ENCODE assay signal across 8 cellular contexts in the genomic region with DNA sequence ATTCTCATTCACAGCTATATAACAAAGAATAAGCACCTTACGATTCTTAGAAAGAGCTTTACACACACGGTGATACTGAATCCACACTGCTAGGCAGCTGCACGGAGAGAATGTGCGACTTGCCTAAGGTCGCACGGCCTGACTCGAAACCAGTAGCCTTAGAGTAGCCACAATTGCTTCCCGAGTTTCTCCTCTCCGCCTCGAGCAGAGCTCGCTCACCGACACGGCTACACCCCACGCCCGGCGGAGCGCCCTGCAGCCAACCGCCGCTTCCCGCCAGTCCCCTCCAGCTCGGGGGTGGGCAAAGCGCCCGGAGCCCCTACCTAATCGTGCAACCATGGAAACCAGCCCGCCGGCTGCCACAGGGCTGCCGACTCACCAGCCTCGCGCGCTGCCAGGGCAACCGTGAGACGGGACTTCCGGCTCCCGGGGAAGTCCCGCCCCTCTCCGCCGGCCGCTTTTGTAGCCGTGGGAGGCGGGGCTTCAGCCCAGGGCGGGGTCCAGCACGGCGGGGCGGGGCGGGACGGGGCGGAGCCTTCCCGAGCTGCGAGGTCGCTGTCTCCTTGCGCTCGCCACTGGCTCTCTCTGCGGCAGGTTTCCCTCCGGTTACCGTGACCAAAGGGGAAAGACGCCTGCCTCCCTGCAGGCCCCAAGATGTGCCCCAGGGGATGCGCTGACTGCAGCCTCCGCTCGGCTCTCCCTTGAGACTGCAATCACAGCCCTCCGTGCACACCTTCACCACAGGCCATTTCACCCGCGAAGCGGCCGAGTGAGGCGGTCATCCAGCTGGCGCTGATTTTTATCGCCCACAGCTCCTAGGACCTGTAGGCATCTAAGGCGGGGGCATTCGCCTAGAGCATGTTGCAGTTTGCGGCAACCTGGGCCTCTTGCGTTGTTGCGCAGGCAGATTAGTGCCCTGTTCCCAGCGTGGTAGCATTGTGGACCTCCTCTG. TPM values are rescaled to one million over a fixed set of nuclear protein-coding genes. Genes with fewer than 3 reads are reported as not detected.
DNase-seq lines count a peak whose midpoint lies in the region; ATAC-seq and TF ChIP-seq lines count a peak whose summit lies in the region.

No MANE protein-coding gene starts in this region.

- peak; percentile 63 for ATAC-seq in HG02642 (IDR thresholded peaks at IDR 0.05; ENCODE audit: poor library complexity, unreplicated experiment)
- peak; percentile 77 for ATAC-seq in activated naive CD8-positive, alpha-beta T cell treated with anti-CD3 and anti-CD28 coated beads, Interleukin-2, amount 50 U/mL, for 24 hours

- peaks cover 25% of the 10 kb centered on the region for H3K4me1 ChIP-seq in cardiac muscle cell (ENCODE audit: low read depth)
- H3K4me1 ChIP-seq in parathyroid adenoma: peaks cover 7% of the 10 kb centered on the region
- H3K4me1 ChIP-seq in thyroid gland: peaks cover 20 to 30% of the 10 kb centered on the region in 2 donors

- no peak overlapping the region for H3K9ac ChIP-seq in parathyroid adenoma

- DNase-seq in GM04504 (ENCODE audit: low read depth): peak; percentile 82
- peak; percentile 97 for DNase-seq in NCI-H1436 (lab: John Stamatoyannopoulos, UW)
- DNase-seq in SW 1271 (lab: John Stamatoyannopoulos, UW): peak; percentile 79 to 87
- DNase-seq in activated naive CD8-positive, alpha-beta T cell treated with anti-CD3 and anti-CD28 coated beads, Interleukin-2, amount 50 U/mL, for 24 hours: peak; percentile 96
- DNase-seq in cardiac muscle cell (ENCODE audit: low read depth in 1 of 2, low spot score in 1 of 2): peak; percentile 97 to 98
- peak; percentile 94 to 95 for DNase-seq in thyroid gland

- H3K27ac ChIP-seq in cardiac muscle cell (peak overlapping the region; percentile 83), parathyroid adenoma (peak overlapping the region; percentile 78), thyroid gland (peak overlapping the region; percentile 57 to 67 (median 58))

- H3K79me2 ChIP-seq in parathyroid adenoma: no peaks in the 10 kb centered on the region

- intact Hi-C loops in thyroid gland (cut with DNase I): no loop called here

- H3K27me3 ChIP-seq in cardiac muscle cell (no peaks in the 10 kb centered on the region), parathyroid adenoma (ENCODE audit: control insufficient read depth, insufficient read depth, low read length) (no peaks in the 10 kb centered on the region), thyroid gland (no peaks in the 10 kb centered on the region)

- H3K9me3 Mint-ChIP-seq in activated naive CD8-positive, alpha-beta T cell treated with anti-CD3 and anti-CD28 coated beads, Interleukin-2, amount 50 U/mL, for 24 hours: no peaks in the 10 kb centered on the region

- peak overlapping the region; percentile 74 for H3K27ac Mint-ChIP-seq in activated naive CD8-positive, alpha-beta T cell treated with anti-CD3 and anti-CD28 coated beads, Interleukin-2, amount 50 U/mL, for 24 hours

- peaks cover 33% of the 10 kb centered on the region for H3K36me3 Mint-ChIP-seq in activated naive CD8-positive, alpha-beta T cell treated with anti-CD3 and anti-CD28 coated beads, Interleukin-2, amount 50 U/mL, for 24 hours (ENCODE audit: low read depth)

- TF ChIP-seq POLR2A in thyroid gland (IDR thresholded peaks at IDR 0.05): peak in 1 of 2 donors; percentile 66

- peak overlapping the region; percentile 94 for H3K4me2 ChIP-seq in parathyroid adenoma (ENCODE audit: low read length)

- peak overlapping the region; percentile 41 for H3K4me3 ChIP-seq in cardiac muscle cell
- peak overlapping the region; percentile 78 for H3K4me3 ChIP-seq in parathyroid adenoma (ENCODE audit: low read depth, low read length)
- H3K4me3 ChIP-seq in thyroid gland (replicated peaks in 1 of 3): peak overlapping the region; percentile 51 to 82 (median 64)

- peaks cover 7% of the 10 kb centered on the region for H3K36me3 ChIP-seq in cardiac muscle cell
- H3K36me3 ChIP-seq in parathyroid adenoma (ENCODE audit: control insufficient read depth, insufficient read depth, low read length): no peaks in the 10 kb centered on the region
- peaks cover 0 to 8% of the 10 kb centered on the region in 2 donors for H3K36me3 ChIP-seq in thyroid gland

- no peaks in the 10 kb centered on the region for H3K9me3 ChIP-seq in cardiac muscle cell (ENCODE audit: low read depth)
- H3K9me3 ChIP-seq in parathyroid adenoma (ENCODE audit: control insufficient read depth, low read length): no peaks in the 10 kb centered on the region
- no peaks in the 10 kb centered on the region for H3K9me3 ChIP-seq in thyroid gland

- peak overlapping the region; percentile 85 for H3K4me3 Mint-ChIP-seq in activated naive CD8-positive, alpha-beta T cell treated with anti-CD3 and anti-CD28 coated beads, Interleukin-2, amount 50 U/mL, for 24 hours

- peaks cover 54% of the 10 kb centered on the region for H3K4me1 Mint-ChIP-seq in activated naive CD8-positive, alpha-beta T cell treated with anti-CD3 and anti-CD28 coated beads, Interleukin-2, amount 50 U/mL, for 24 hours

- H3K27me3 Mint-ChIP-seq in activated naive CD8-positive, alpha-beta T cell treated with anti-CD3 and anti-CD28 coated beads, Interleukin-2, amount 50 U/mL, for 24 hours: no peaks in the 10 kb centered on the region

- WGBS in thyroid gland, 2 donors: 14 to 15% methylated on average over 14 to 30 of the region's 73 CpGs

- no peak for TF ChIP-seq CTCF in cardiac muscle cell (IDR thresholded peaks at IDR 0.05; ENCODE audit: low read depth, low read length)
- no peak for TF ChIP-seq CTCF in parathyroid adenoma (IDR thresholded peaks at IDR 0.05)
- no peak for TF ChIP-seq CTCF in thyroid gland (IDR thresholded peaks at IDR 0.05)

- peak overlapping the region; percentile 71 for H2AFZ ChIP-seq in parathyroid adenoma

RNA-seq across cellular contexts. Expression of a gene that starts 1.1 kb away (rescaled TPM):
- 70.3 and 73.8 TPM in 2 replicates for total RNA-seq in cardiac muscle cell
- polyA plus RNA-seq in cardiac muscle cell: 73.7 and 79.2 TPM in 2 replicates
- total RNA-seq in thyroid gland: 100 to 1,000 TPM in 2 of 4 donors, 10 to 100 TPM in 2; 54.9 to 153 (median 89.4) TPM

RNA-seq across cellular contexts. Expression of a gene that starts 1.3 kb away (rescaled TPM):
- total RNA-seq in cardiac muscle cell (0.67 TPM in 1 of 2 replicates, not detected in the other), thyroid gland (not detected)
- polyA plus RNA-seq in cardiac muscle cell: 2.6 and 3.0 TPM in 2 replicates

RNA-seq across cellular contexts. Expression of a gene that starts 16.8 kb away (rescaled TPM):
- 0.81 and 1.9 TPM in 2 replicates for total RNA-seq in cardiac muscle cell
- polyA plus RNA-seq in cardiac muscle cell: 0.24 TPM in 1 of 2 replicates, not detected in the other
- total RNA-seq in thyroid gland: 10 to 100 TPM in 2 of 4 donors, 1 to 10 TPM in 2; 2.5 to 18.3 (median 9.0) TPM

RNA-seq across cellular contexts. Expression of a gene that starts 21.1 kb away (rescaled TPM):
- total RNA-seq in cardiac muscle cell (13.7 and 20.0 TPM in 2 replicates), thyroid gland (10 to 100 TPM; 16.4 to 30.8 (median 21.5) TPM)
- polyA plus RNA-seq in cardiac muscle cell: 2.9 and 3.2 TPM in 2 replicates

RNA-seq across cellular contexts. Expression of a gene that starts 22.1 kb away (rescaled TPM):
- total RNA-seq in cardiac muscle cell: 36.3 and 37.3 TPM in 2 replicates
- 39.0 and 45.1 TPM in 2 replicates for polyA plus RNA-seq in cardiac muscle cell
- 10 to 100 TPM; 21.3 to 29.3 (median 25.4) TPM for total RNA-seq in thyroid gland

Comparison
In these comparisons a context has a peak if more than half of its experiments do, and no peak if none do; other contexts are left out.
1. Peak in every context shown above with its lines: DNase-seq, ATAC-seq, H3K4me3 ChIP-seq and H3K27ac ChIP-seq.